Comparison of ENCODE assay signal across 1 cellular context in the genomic region with DNA sequence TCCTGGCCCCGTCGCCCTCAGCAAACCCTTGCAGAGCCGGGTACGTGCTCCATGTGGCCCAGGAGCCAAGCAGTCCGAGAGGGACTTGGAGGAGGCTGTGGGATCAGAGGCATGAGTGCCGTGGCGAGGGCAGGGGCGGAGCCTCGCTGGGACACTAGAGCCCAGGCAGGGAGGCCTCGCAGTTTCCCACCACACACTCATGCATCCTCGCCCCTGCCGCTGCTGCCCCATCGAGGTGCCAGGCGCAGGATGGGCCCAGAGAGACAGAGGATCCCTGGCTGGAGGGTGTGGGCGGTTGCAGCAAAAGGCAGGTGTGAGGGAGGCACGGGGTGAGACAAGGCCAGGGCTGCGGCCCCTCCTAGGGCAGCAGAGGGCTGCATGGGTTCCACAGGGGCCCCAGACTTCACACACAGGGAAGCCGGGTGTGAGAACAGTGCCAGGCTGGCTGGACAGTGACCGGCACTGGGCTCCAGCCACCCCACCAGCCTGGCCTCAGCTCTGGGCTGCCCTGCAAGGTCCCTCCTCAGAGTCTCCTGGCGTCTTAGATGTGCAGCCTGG.
TF ChIP-seq lines count a peak whose summit lies in the region.

No MANE protein-coding gene starts in this region.

TF ChIP-seq in WTC11, 78 proteins besides CTCF, POLR2A, EP300 and RAD21 (continued from another document):
- TF ChIP-seq ZNF512 (CRISPR knock-in tag; IDR thresholded peaks at IDR 0.05; ENCODE audit: borderline replicate concordance), result no peak
- no peak for TF ChIP-seq HMGXB4 (CRISPR knock-in tag; IDR thresholded peaks at IDR 0.05)
- no peak for TF ChIP-seq CREM (CRISPR knock-in tag; IDR thresholded peaks at IDR 0.05)
- no peak for TF ChIP-seq RELA (CRISPR knock-in tag; IDR thresholded peaks at IDR 0.05; ENCODE audit: borderline replicate concordance)
- no peak for TF ChIP-seq ZNF532 (CRISPR knock-in tag; IDR thresholded peaks at IDR 0.05; ENCODE audit: borderline replicate concordance)
- TF ChIP-seq ERG (CRISPR knock-in tag; IDR thresholded peaks at IDR 0.05), result no peak
- no peak for TF ChIP-seq ZNF138 (CRISPR knock-in tag; conservative IDR thresholded peaks at IDR 0.05)
- no peak for TF ChIP-seq ZNF671 (CRISPR knock-in tag; IDR thresholded peaks at IDR 0.05)
- no peak for TF ChIP-seq SMAD3 (CRISPR knock-in tag; IDR thresholded peaks at IDR 0.05; ENCODE audit: borderline replicate concordance)
TF ChIP-seq in WTC11: peak in this region for 0.
